1 cellular context compared by ENCODE assay signal in genomic region chr1:229952670-229953520, GRCh38.
TF ChIP-seq lines count a peak whose summit lies in the region.

No MANE protein-coding gene starts in this region.

TF ChIP-seq in SK-N-SH, 30 proteins besides CTCF, POLR2A, EP300 and RAD21 (continued from another document):
- TF ChIP-seq, protein P1, sequence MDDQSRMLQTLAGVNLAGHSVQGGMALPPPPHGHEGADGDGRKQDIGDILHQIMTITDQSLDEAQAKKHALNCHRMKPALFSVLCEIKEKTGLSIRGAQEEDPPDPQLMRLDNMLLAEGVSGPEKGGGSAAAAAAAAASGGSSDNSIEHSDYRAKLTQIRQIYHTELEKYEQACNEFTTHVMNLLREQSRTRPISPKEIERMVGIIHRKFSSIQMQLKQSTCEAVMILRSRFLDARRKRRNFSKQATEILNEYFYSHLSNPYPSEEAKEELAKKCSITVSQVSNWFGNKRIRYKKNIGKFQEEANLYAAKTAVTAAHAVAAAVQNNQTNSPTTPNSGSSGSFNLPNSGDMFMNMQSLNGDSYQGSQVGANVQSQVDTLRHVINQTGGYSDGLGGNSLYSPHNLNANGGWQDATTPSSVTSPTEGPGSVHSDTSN (IDR thresholded peaks at IDR 0.05): no peak
- TF ChIP-seq TCF12 (IDR thresholded peaks at IDR 0.05) (no peak), NRF1 (IDR thresholded peaks at IDR 0.05; ENCODE audit: low read depth, low read length) (no peak), RCOR1 (IDR thresholded peaks at IDR 0.05; ENCODE audit: low read length) (no peak), MXI1 (IDR thresholded peaks at IDR 0.05; ENCODE audit: low read depth, low read length) (no peak), RFX5 (IDR thresholded peaks at IDR 0.05; ENCODE audit: low read length) (no peak), YY1 (IDR thresholded peaks at IDR 0.05; ENCODE audit: low read depth) (no peak)
